Comparison of ENCODE assay signal across 3 cellular contexts in the genomic region with DNA sequence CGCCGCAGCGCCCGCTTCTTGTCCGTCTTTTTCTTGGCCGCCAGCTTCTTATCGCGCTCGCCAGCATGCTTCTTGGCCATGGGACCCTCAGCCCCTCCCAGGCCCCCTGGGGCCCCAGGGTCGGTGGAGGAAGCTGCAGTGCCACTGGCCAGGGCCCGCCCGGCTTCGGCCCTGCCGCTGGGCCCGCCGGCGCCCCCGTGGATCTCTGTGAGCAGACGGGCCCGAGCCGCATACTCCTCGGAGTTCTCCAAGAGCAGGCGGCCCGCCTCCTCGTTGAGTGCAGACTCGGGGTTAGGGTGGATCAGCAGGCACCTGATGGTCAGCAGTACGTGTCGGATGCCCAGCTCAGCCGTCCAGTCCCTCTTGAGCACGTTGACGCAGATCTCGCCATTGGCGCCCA. TPM values are rescaled to one million over a fixed set of nuclear protein-coding genes. Genes with fewer than 3 reads are reported as not detected.
"Had no signal": no experiment of that assay in that cellular context is flagged by ENCODE, and none has a peak within 500 bp of the region (broad histone marks: within the 10 kb centered on the region; RNA-seq: fewer than 3 reads in every experiment).

No MANE protein-coding gene starts in this region.

RNA-seq across cellular contexts. Expression of gene TBC1D26, which starts 27.8 kb away (rescaled TPM):
- total RNA-seq: thoracic aorta, upper lobe of right lung had no signal
- polyA plus RNA-seq: urinary bladder had no signal
